ENCODE assay signal across 8 cellular contexts in the genomic region with DNA sequence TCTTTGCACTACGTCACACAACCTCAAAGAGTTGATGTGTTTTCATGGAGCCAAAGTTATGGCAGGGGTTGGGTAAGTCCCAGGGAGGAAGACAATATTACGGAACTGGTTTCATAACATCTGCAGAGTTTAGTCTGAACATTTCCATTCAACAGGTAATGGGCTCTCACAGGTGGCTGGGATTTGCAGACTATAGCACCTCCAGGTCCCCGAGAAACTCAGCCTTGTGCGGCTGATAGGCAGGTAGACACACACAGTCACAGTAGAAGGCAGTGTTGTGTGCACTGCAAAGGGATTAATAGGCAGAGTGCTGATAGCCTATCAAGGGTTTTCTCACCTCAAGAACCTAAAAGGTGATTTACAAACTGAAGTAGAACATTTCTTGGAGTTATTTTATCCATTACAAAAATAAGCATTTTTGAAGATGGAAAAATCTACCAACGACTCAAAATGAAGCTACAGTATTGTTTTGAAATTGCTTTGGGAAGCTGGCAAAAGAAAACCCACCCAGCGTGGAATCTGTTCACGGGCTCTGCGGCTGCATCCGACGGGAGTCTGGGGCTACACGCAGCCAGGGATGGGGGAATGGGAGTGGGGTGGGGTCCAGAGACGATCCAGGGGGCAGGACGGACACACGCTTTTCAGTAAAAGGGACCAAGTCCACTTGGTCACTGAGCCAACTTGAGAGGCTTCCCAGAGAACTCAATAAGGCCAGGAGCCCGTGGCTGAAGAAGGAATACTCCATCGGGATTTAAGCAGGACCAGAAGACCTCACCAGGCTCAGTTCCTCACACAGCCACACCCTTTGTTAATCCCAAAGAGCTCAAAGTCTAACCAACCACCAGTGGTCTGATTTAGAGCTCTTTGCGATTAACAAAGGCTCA.
A peak's percentile ranks its signal among the peaks of the same experiment; 100 is the strongest.
DNase-seq lines count a peak whose midpoint lies in the region; ATAC-seq and TF ChIP-seq lines count a peak whose summit lies in the region.

No MANE protein-coding gene starts in this region.

- CTCF ChIA-PET in CD4-positive, alpha-beta memory T cell (lab: Charles Lee; ENCODE audit: partially characterized antibody), result interaction anchor here (0.7 to 2.0 kb wide), 13 partner anchors 13 to 218 kb away, joined by 3 to 8 read pairs (median 4); no protein-coding TSS in a partner anchor

- peaks cover 42 to 73% (median 54%) of the 10 kb centered on the region in 4 donors for H3K4me1 Mint-ChIP-seq in CD4-positive, alpha-beta memory T cell

- intact Hi-C loops in CD4-positive, alpha-beta memory T cell (cut with micrococcal nuclease), result loop anchor here (10.0 kb wide), 1 partner anchor 1277 kb away; no protein-coding TSS in a partner anchor
- intact Hi-C loops in breast epithelium (cut with DNase I; ENCODE audit: low total_unique reads) (loop anchor here (5.0 kb wide), 1 partner anchor 1879 kb away; no protein-coding TSS in a partner anchor), testis (cut with DNase I; ENCODE audit: low total_unique reads) (no loop called here)

- peak overlapping the region; percentile 49 to 93 (median 84) for H3K27ac Mint-ChIP-seq in CD4-positive, alpha-beta memory T cell

- no peak for TF ChIP-seq CTCF in breast epithelium (IDR thresholded peaks at IDR 0.05)
- TF ChIP-seq CTCF in testis (IDR thresholded peaks at IDR 0.05), result no peak
- no peak for TF ChIP-seq CTCF in GM10266 (IDR thresholded peaks at IDR 0.05; ENCODE audit: control insufficient read depth, insufficient read depth, low read depth, missing control alignments)

- H3K27ac ChIP-seq in CD4-positive, alpha-beta memory T cell (ENCODE audit: low read depth, low read length), result peak overlapping the region; percentile 84
- H3K27ac ChIP-seq in HUES64 (ENCODE audit: low read depth, low read length), result no peak overlapping the region
- peak overlapping the region; percentile 80 to 90 for H3K27ac ChIP-seq in breast epithelium
- peak overlapping the region; percentile 82 to 84 for H3K27ac ChIP-seq in testis

- peaks cover 0 to 6% of the 10 kb centered on the region in 2 donors for H3K36me3 Mint-ChIP-seq in CD4-positive, alpha-beta memory T cell

- ATAC-seq in left lobe of liver, result peak; percentile 32
- no peak for ATAC-seq in HG02938 (IDR thresholded peaks at IDR 0.05; ENCODE audit: unreplicated experiment)

- no peaks in the 10 kb centered on the region for H3K9me3 ChIP-seq in CD4-positive, alpha-beta memory T cell (ENCODE audit: control insufficient read depth in 1 of 2, low read length in 2 of 2)
- H3K9me3 ChIP-seq in HUES64 (ENCODE audit: insufficient read depth, low read depth, low read length) (no peaks in the 10 kb centered on the region), breast epithelium (no peaks in the 10 kb centered on the region), testis (no peaks in the 10 kb centered on the region)

- no peak for DNase-seq in CD4-positive, alpha-beta memory T cell
- no peak for DNase-seq in breast epithelium (ENCODE audit: low spot score in 2 of 2)
- no peak for DNase-seq in left lobe of liver (ENCODE audit: low spot score)
- DNase-seq in testis, result peak; percentile 35
- no peak for DNase-seq in SHP77 (lab: John Stamatoyannopoulos, UW)
- no peak for DNase-seq in GM10266 (ENCODE audit: extremely low spot score)

- peak overlapping the region; percentile 5 to 69 for H3K4me3 ChIP-seq in CD4-positive, alpha-beta memory T cell (ENCODE audit: low read length in 2 of 2)
- H3K4me3 ChIP-seq in HUES64 (ENCODE audit: low read length) (peak overlapping the region; percentile 78), breast epithelium (peak overlapping the region; percentile 87 to 97 (median 87)), testis (peak overlapping the region; percentile 81 to 87)

- no peaks in the 10 kb centered on the region for H3K27me3 ChIP-seq in CD4-positive, alpha-beta memory T cell (ENCODE audit: insufficient read depth, low read length)
- H3K27me3 ChIP-seq in HUES64 (ENCODE audit: insufficient read depth, low read length) (peaks cover 54% of the 10 kb centered on the region), breast epithelium (no peaks in the 10 kb centered on the region), testis (no peaks in the 10 kb centered on the region)

- 53% methylated on average over 17 of the region's 17 CpGs for WGBS in HUES64
- 26 to 37% methylated on average over 17 of the region's 17 CpGs for WGBS in testis, 2 donors

- POLR2A ChIA-PET in CD4-positive, alpha-beta memory T cell (lab: Charles Lee; ENCODE audit: partially characterized antibody), result interaction anchor here (0.7 to 6.3 kb wide), 13 partner anchors 9 to 103 kb away, joined by 3 to 85 read pairs (median 4); a partner anchor contains a TSS

- no peaks in the 10 kb centered on the region for H3K36me3 ChIP-seq in CD4-positive, alpha-beta memory T cell (ENCODE audit: insufficient read depth, low read length)
- H3K36me3 ChIP-seq in HUES64 (ENCODE audit: insufficient read depth, low read length) (no peaks in the 10 kb centered on the region), breast epithelium (no peaks in the 10 kb centered on the region), testis (ENCODE audit: low read depth, missing control alignments) (no peaks in the 10 kb centered on the region)

- peaks cover 59% of the 10 kb centered on the region for H3K4me1 ChIP-seq in CD4-positive, alpha-beta memory T cell (ENCODE audit: insufficient read depth, low read length)
- H3K4me1 ChIP-seq in HUES64 (ENCODE audit: insufficient read depth, low read length) (peaks cover 12% of the 10 kb centered on the region), breast epithelium (no peaks in the 10 kb centered on the region), testis (peaks cover 11% of the 10 kb centered on the region)

- TF ChIP-seq POLR2A in breast epithelium (IDR thresholded peaks at IDR 0.05) (no peak), testis (IDR thresholded peaks at IDR 0.05) (no peak)

- H3K4me3 Mint-ChIP-seq in CD4-positive, alpha-beta memory T cell, result peak overlapping the region; percentile 88 to 93 (median 90)

- no peaks in the 10 kb centered on the region for H3K9me3 Mint-ChIP-seq in CD4-positive, alpha-beta memory T cell

- no peaks in the 10 kb centered on the region for H3K27me3 Mint-ChIP-seq in CD4-positive, alpha-beta memory T cell

- H3K9ac ChIP-seq in HUES64 (ENCODE audit: low read depth, low read length), result peak overlapping the region; percentile 65; the same call in 1 of the 2 replicates

Comparison
In these comparisons a context has a peak if more than half of its experiments do, and no peak if none do; other contexts are left out.
1. H3K4me3 ChIP-seq: peak in every context shown above with its lines; median percentile 87 in breast epithelium; 84 in testis; 78 in HUES64; 37 in CD4-positive, alpha-beta memory T cell.